ENCODE assay signal across 12 cellular contexts in the genomic region with DNA sequence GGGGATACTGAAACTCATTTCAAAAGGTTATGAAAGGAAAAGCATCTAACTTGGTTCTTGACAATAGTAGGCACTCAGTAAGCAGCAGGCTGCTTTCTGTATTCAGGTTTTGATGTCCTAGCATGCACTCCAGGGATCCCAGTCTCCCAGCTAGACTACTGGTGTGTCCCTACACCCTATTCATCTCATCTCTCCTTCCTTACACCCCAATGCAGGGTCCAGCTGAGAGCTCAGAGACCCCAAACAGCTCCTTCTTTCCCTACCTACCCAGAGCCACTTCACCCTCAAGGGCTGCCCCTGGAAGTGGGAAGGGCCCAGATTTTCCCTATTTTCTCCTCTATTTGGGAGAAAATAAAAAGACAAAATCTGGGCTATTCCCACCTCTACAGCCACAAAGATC.
"Had no signal": no experiment of that assay in that cellular context is flagged by ENCODE, and none has a peak within 500 bp of the region (broad histone marks: within the 10 kb centered on the region; RNA-seq: fewer than 3 reads in every experiment).

No MANE protein-coding gene starts in this region.

- H3K27ac Mint-ChIP-seq: activated CD4-positive, alpha-beta T cell treated with anti-CD3 and anti-CD28 coated beads for 36 hours; stimulated activated naive CD8-positive, alpha-beta T cell treated with anti-CD3 and anti-CD28 coated beads, Interleukin-15, amount 100 ng/mL, for 72 hours; WTC11 had no signal

- H3K27me3 Mint-ChIP-seq: activated CD4-positive, alpha-beta memory T cell treated with anti-CD3 and anti-CD28 coated beads for 36 hours; activated CD4-positive, alpha-beta T cell treated with anti-CD3 and anti-CD28 coated beads for 36 hours; stimulated activated naive CD8-positive, alpha-beta T cell treated with anti-CD3 and anti-CD28 coated beads, Interleukin-15, amount 100 ng/mL, for 72 hours had no signal

- H3K9me3 Mint-ChIP-seq: activated CD4-positive, alpha-beta memory T cell treated with anti-CD3 and anti-CD28 coated beads for 36 hours; activated T-helper 2 cell treated with anti-CD3 and anti-CD28 coated beads, Interferon-gamma antibody, Interleukin-2, Interleukin-4, amounts not matched to agents 10 μg/mL and 5 μg/mL and 100 μg/mL, durations not matched to agents 14 hours and 24 hours and 36 hours; naive thymus-derived CD8-positive, alpha-beta T cell; stimulated activated naive CD8-positive, alpha-beta T cell treated with anti-CD3 and anti-CD28 coated beads, Interleukin-15, amount 100 ng/mL, for 72 hours; WTC11 had no signal

- H3K36me3 ChIP-seq: brain microvascular endothelial cell, heart right ventricle, prostate gland, right atrium auricular region, suprapubic skin, transverse colon had no signal

- H3K27ac ChIP-seq: brain microvascular endothelial cell had no signal

- H3K27me3 ChIP-seq: brain microvascular endothelial cell, right atrium auricular region, suprapubic skin, transverse colon had no signal

- H3K36me3 Mint-ChIP-seq: activated CD4-positive, alpha-beta memory T cell treated with anti-CD3 and anti-CD28 coated beads for 36 hours; naive thymus-derived CD8-positive, alpha-beta T cell; WTC11 had no signal

- H3K9me3 ChIP-seq: heart right ventricle, prostate gland, right atrium auricular region, suprapubic skin, transverse colon had no signal

- H3K4me1 ChIP-seq: prostate gland had no signal
